Comparison of ENCODE assay signal across 10 cellular contexts in the genomic region with DNA sequence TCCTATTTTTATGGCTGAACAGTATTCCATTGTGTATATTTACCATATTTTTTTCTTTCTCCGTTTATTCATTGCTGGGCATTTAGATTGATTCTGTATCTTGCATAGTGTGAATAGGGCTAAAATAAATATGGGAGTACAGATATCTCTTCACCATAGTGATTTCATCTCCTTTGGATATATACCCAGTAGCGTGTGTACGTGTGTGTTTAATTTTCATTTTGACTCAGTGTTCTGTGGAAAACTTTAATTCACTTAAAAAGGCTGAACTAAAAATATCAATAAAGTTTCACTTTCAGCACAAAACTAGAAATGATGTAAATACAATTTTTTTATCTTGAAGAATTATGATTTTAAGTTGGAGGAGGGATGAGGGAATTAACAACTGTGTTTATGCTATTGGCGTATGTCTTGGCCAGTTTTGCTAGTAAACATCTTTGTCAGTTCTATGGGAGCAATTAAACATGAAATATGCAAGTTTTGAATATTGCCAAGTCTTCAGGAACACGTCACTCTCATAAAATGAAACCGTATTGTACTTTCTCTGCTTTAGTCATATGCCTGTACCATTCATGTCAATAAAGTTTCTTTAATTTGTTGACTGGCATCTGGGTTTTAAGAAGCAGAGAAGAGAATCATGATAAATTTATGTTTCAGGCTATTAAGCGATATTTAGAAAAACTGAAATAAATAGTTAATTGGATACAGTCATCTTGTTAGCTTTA.
DNase-seq lines count a peak whose midpoint lies in the region; ATAC-seq and TF ChIP-seq lines count a peak whose summit lies in the region.
"Had no signal": no experiment of that assay in that cellular context is flagged by ENCODE, and none has a peak within 500 bp of the region (broad histone marks: within the 10 kb centered on the region; RNA-seq: fewer than 3 reads in every experiment).

No MANE protein-coding gene starts in this region.

- peak overlapping the region; percentile 25 for H3K27ac Mint-ChIP-seq in central memory CD8-positive, alpha-beta T cell (ENCODE audit: low read depth)
- peak overlapping the region; percentile 41 for H3K27ac Mint-ChIP-seq in stimulated activated effector memory CD8-positive, alpha-beta T cell treated with anti-CD3 and anti-CD28 coated beads, Interleukin-12 subunit alpha, Interleukin-12 subunit beta, amount 100 ng/mL, for 72 hours

- no peaks in the 10 kb centered on the region for H3K36me3 Mint-ChIP-seq in central memory CD8-positive, alpha-beta T cell (ENCODE audit: insufficient read depth)
- H3K36me3 Mint-ChIP-seq in stimulated activated effector memory CD8-positive, alpha-beta T cell treated with anti-CD3 and anti-CD28 coated beads, Interleukin-12 subunit alpha, Interleukin-12 subunit beta, amount 100 ng/mL, for 72 hours = peaks cover 5% of the 10 kb centered on the region

- H3K9me3 Mint-ChIP-seq in central memory CD8-positive, alpha-beta T cell = no peaks in the 10 kb centered on the region
- no peaks in the 10 kb centered on the region for H3K9me3 Mint-ChIP-seq in stimulated activated effector memory CD8-positive, alpha-beta T cell treated with anti-CD3 and anti-CD28 coated beads, Interleukin-12 subunit alpha, Interleukin-12 subunit beta, amount 100 ng/mL, for 72 hours

- no peaks in the 10 kb centered on the region for H3K27me3 Mint-ChIP-seq in central memory CD8-positive, alpha-beta T cell

- peak overlapping the region; percentile 16 for H3K4me3 Mint-ChIP-seq in central memory CD8-positive, alpha-beta T cell
- peak overlapping the region; percentile 27 for H3K4me3 Mint-ChIP-seq in stimulated activated effector memory CD8-positive, alpha-beta T cell treated with anti-CD3 and anti-CD28 coated beads, Interleukin-12 subunit alpha, Interleukin-12 subunit beta, amount 100 ng/mL, for 72 hours

- in situ Hi-C loops in GM13977 (cut with MboI; ENCODE audit: low pct_unique_long_range_greater_than_20kb, low sequenced_read_pairs, unreplicated experiment) = no loop called here

- no peak for ATAC-seq in central memory CD8-positive, alpha-beta T cell (replicated peaks; ENCODE audit: extremely low read depth, poor library complexity, severe bottlenecking)
- peak; percentile 93 for ATAC-seq in stimulated activated effector memory CD8-positive, alpha-beta T cell treated with anti-CD3 and anti-CD28 coated beads, Interleukin-12 subunit alpha, Interleukin-12 subunit beta, amount 100 ng/mL, for 72 hours

- TF ChIP-seq CTCF in GM13977 (IDR thresholded peaks at IDR 0.05; ENCODE audit: extremely low read depth, insufficient read depth, missing control alignments) = no peak

- DNase-seq in GM04503 (ENCODE audit: low read depth) (peak; percentile 77), M059J (ENCODE audit: low read depth) (peak; percentile 9), nucleus accumbens (lab: John Stamatoyannopoulos, UW) (no peak), NCI-H524 (lab: John Stamatoyannopoulos, UW) (no peak), GM13977 (ENCODE audit: low spot score) (no peak)
- DNase-seq in central memory CD8-positive, alpha-beta T cell (ENCODE audit: low spot score in 2 of 2) = no peak
- no peak for DNase-seq in stimulated activated effector memory CD8-positive, alpha-beta T cell treated with anti-CD3 and anti-CD28 coated beads, Interleukin-12 subunit alpha, Interleukin-12 subunit beta, amount 100 ng/mL, for 72 hours (ENCODE audit: low spot score in 2 of 2)
- DNase-seq: MM.1S; NCI-H2227 treated with DMSO at 0.1 percent for 48 hours; stimulated activated CD4-positive, alpha-beta T cell treated with anti-CD3 and anti-CD28 coated beads, Interleukin-2, amount 100 ng/mL, for 24 hours had no signal

- peaks cover 11% of the 10 kb centered on the region for H3K4me1 Mint-ChIP-seq in central memory CD8-positive, alpha-beta T cell
- peaks cover 30% of the 10 kb centered on the region for H3K4me1 Mint-ChIP-seq in stimulated activated effector memory CD8-positive, alpha-beta T cell treated with anti-CD3 and anti-CD28 coated beads, Interleukin-12 subunit alpha, Interleukin-12 subunit beta, amount 100 ng/mL, for 72 hours

Comparison
In these comparisons a context has a peak if more than half of its experiments do, and no peak if none do; other contexts are left out.
1. DNase-seq: peak in GM04503 (single experiment) and M059J (single experiment); none in central memory CD8-positive, alpha-beta T cell (0 of 2), stimulated activated effector memory CD8-positive, alpha-beta T cell treated with anti-CD3 and anti-CD28 coated beads, Interleukin-12 subunit alpha, Interleukin-12 subunit beta, amount 100 ng/mL, for 72 hours (0 of 2), nucleus accumbens (0 of 56), NCI-H524 (0 of 2) and GM13977 (single experiment).